ENCODE assay signal across 16 cellular contexts in genomic region chr6:97771356-97771755, GRCh38.
DNase-seq lines count a peak whose midpoint lies in the region; ATAC-seq and TF ChIP-seq lines count a peak whose summit lies in the region.
"Had no signal": no experiment of that assay in that cellular context is flagged by ENCODE, and none has a peak within 500 bp of the region (broad histone marks: within the 10 kb centered on the region; RNA-seq: fewer than 3 reads in every experiment).

No MANE protein-coding gene starts in this region.

- TF ChIP-seq POLR2A in heart left ventricle (IDR thresholded peaks at IDR 0.05) = no peak

- H3K4me1 Mint-ChIP-seq in H9 (peaks cover 33 to 43% of the 10 kb centered on the region in 2 experiments), WTC11 (peaks cover 53% of the 10 kb centered on the region)
- H3K4me1 Mint-ChIP-seq: CD4-positive, CD25-positive, alpha-beta regulatory T cell; IgD-negative memory B cell had no signal

- H3K36me3 ChIP-seq in iPS-18a (ENCODE audit: control insufficient read depth, low read depth, low read length) = peaks cover 5% of the 10 kb centered on the region
- H3K36me3 ChIP-seq in neuronal stem cell (replicated peaks in 1 of 2; ENCODE audit: control insufficient read depth in 2 of 2, insufficient read depth in 2 of 2, low read length in 2 of 2) = no peaks in the 10 kb centered on the region
- no peaks in the 10 kb centered on the region for H3K36me3 ChIP-seq in heart left ventricle
- H3K36me3 ChIP-seq: BLaER1 treated with 17β-estradiol and CSF1 and Interleukin-3, amounts not matched to agents 10 nM and 100 nM had no signal

- H3K18ac ChIP-seq in H9 (ENCODE audit: insufficient read length, low read depth, low read length) (no peak overlapping the region), neuronal stem cell (ENCODE audit: low read length) (no peak overlapping the region)

- H2BK5ac ChIP-seq in H9 (ENCODE audit: insufficient read length, low read length) (no peak overlapping the region), neuronal stem cell (ENCODE audit: low read length) (no peak overlapping the region)

- H3K4me3 Mint-ChIP-seq in H9 = no peak overlapping the region
- peak overlapping the region; percentile 5 for H3K4me3 Mint-ChIP-seq in WTC11
- H3K4me3 Mint-ChIP-seq: CD4-positive, CD25-positive, alpha-beta regulatory T cell; IgD-negative memory B cell had no signal

- no CpG with 5 or more reads among the region's 2 CpGs for WGBS in H9 (ENCODE audit: extremely low coverage, insufficient read length, low lambda C conversion rate)
- no CpG with 5 or more reads among the region's 2 CpGs for WGBS in neuronal stem cell (ENCODE audit: extremely low coverage in 2 of 2, insufficient read length in 2 of 2, insufficient replicate concordance in 1 of 2), 2 donors
- WGBS in heart left ventricle, 4 donors = 42 to 68% (median 58%) methylated on average over 2 of the region's 2 CpGs

- H2BK12ac ChIP-seq in H9 (ENCODE audit: insufficient read length, low read depth, low read length) = no peak overlapping the region
- no peak overlapping the region for H2BK12ac ChIP-seq in neuronal stem cell (ENCODE audit: low read length)

- POLR2A ChIA-PET in WTC11 (lab: Charles Lee) = no interaction called here

- H4K8ac ChIP-seq in H9 (replicated peaks; ENCODE audit: insufficient read length, low read depth, low read length) = no peak overlapping the region
- no peak overlapping the region for H4K8ac ChIP-seq in neuronal stem cell (ENCODE audit: low read depth, low read length)

- TF ChIP-seq CTCF in H9 (conservative IDR thresholded peaks at IDR 0.05) (no peak), WTC11 (IDR thresholded peaks at IDR 0.05) (no peak), heart left ventricle (IDR thresholded peaks at IDR 0.05) (no peak)

- intact Hi-C loops in heart left ventricle (cut with DNase I) = no loop called here

- no peak overlapping the region for H3K56ac ChIP-seq in H9 (ENCODE audit: insufficient read length, low read depth, low read length)

- H3K9me3 ChIP-seq in H9 (ENCODE audit: control insufficient read depth, low read depth, low read length) = no peaks in the 10 kb centered on the region
- H3K9me3 ChIP-seq in iPS-18a (ENCODE audit: control insufficient read depth, low read depth, low read length) = no peaks in the 10 kb centered on the region
- no peaks in the 10 kb centered on the region for H3K9me3 ChIP-seq in neuronal stem cell (replicated peaks in 1 of 2; ENCODE audit: control insufficient read depth in 2 of 2, insufficient read depth in 1 of 2, low read depth in 1 of 2, low read length in 2 of 2)
- peaks cover 0 to 4% (median 0%) of the 10 kb centered on the region in 12 donors for H3K9me3 ChIP-seq in heart left ventricle
- H3K9me3 ChIP-seq: BLaER1 treated with 17β-estradiol and CSF1 and Interleukin-3, amounts not matched to agents 10 nM and 100 nM had no signal

- H4K5ac ChIP-seq in H9 (ENCODE audit: insufficient read length, low read depth, low read length) = no peak overlapping the region

- H4K91ac ChIP-seq in H9 (ENCODE audit: insufficient read length, low read depth, low read length) = no peak overlapping the region
- H4K91ac ChIP-seq in neuronal stem cell (ENCODE audit: low read depth, low read length, poor library complexity) = no peak overlapping the region

- H3K14ac ChIP-seq in H9 (ENCODE audit: insufficient read depth, low read length) = no peak overlapping the region
- H3K14ac ChIP-seq in neuronal stem cell (ENCODE audit: low read length) = no peak overlapping the region

- H4K20me1 ChIP-seq in H9 (ENCODE audit: control insufficient read depth, insufficient read depth, insufficient read length) = no peaks in the 10 kb centered on the region
- H4K20me1 ChIP-seq: BLaER1 treated with 17β-estradiol and CSF1 and Interleukin-3, amounts not matched to agents 10 nM and 100 nM had no signal

- peaks cover 4 to 48% (median 21%) of the 10 kb centered on the region in 3 experiments for H3K36me3 Mint-ChIP-seq in H9 (ENCODE audit: insufficient read depth in 1 of 3, low read depth in 3 of 3)
- H3K36me3 Mint-ChIP-seq in WTC11 = peaks cover 59% of the 10 kb centered on the region
- H3K36me3 Mint-ChIP-seq: CD4-positive, CD25-positive, alpha-beta regulatory T cell had no signal

- H3K4ac ChIP-seq in H9 (ENCODE audit: low read depth, low read length) (no peak overlapping the region), neuronal stem cell (ENCODE audit: low read length) (no peak overlapping the region)

- H3T11ph ChIP-seq in H9 (ENCODE audit: low read length) = no peak overlapping the region

- no peak overlapping the region for H3K9ac ChIP-seq in H9 (ENCODE audit: extremely low read depth, insufficient read length, low read length)
- H3K9ac ChIP-seq in iPS-18a (ENCODE audit: low read length) = no peak overlapping the region
- no peak overlapping the region for H3K9ac ChIP-seq in neuronal stem cell (ENCODE audit: low read depth, low read length, poor library complexity)
- H3K9ac ChIP-seq: BLaER1 treated with 17β-estradiol and CSF1 and Interleukin-3, amounts not matched to agents 10 nM and 100 nM had no signal

- peak overlapping the region in 2 of 3 experiments; percentile 7 to 77; a peak in 5 of 7 replicates for H3K27ac Mint-ChIP-seq in H9
- peak overlapping the region; percentile 86 for H3K27ac Mint-ChIP-seq in WTC11
- H3K27ac Mint-ChIP-seq: CD4-positive, CD25-positive, alpha-beta regulatory T cell; IgD-negative memory B cell had no signal

- H2BK20ac ChIP-seq in H9 (ENCODE audit: low read depth, low read length, poor library complexity, severe bottlenecking) = no peak overlapping the region

- H2BK120ac ChIP-seq in H9 (ENCODE audit: low read depth, low read length, poor library complexity, severe bottlenecking) = no peak overlapping the region
- no peak overlapping the region for H2BK120ac ChIP-seq in neuronal stem cell (ENCODE audit: low read depth, low read length)

- H3K27me3 Mint-ChIP-seq in H9 (ENCODE audit: low read depth) (no peaks in the 10 kb centered on the region), WTC11 (ENCODE audit: low read depth) (no peaks in the 10 kb centered on the region)
- H3K27me3 Mint-ChIP-seq: CD4-positive, CD25-positive, alpha-beta regulatory T cell had no signal

- H3K23ac ChIP-seq in H9 (ENCODE audit: insufficient read length, low read depth, low read length) (no peak overlapping the region), neuronal stem cell (ENCODE audit: low read depth, low read length, poor library complexity) (no peak overlapping the region)

- H3K27ac ChIP-seq in H9 (ENCODE audit: insufficient read length, low read depth, low read length) = peak overlapping the region; percentile 94
- H3K27ac ChIP-seq in iPS-18a (ENCODE audit: low read length) = peak overlapping the region; percentile 70
- no peak overlapping the region for H3K27ac ChIP-seq in neuronal stem cell (replicated peaks; ENCODE audit: low read length)
- H3K27ac ChIP-seq in heart left ventricle = no peak overlapping the region
- H3K27ac ChIP-seq: BLaER1 treated with 17β-estradiol and CSF1 and Interleukin-3, amounts not matched to agents 10 nM and 100 nM; HL-60 had no signal

- H2AK5ac ChIP-seq in H9 (ENCODE audit: insufficient read length, low read length) (no peak overlapping the region), neuronal stem cell (ENCODE audit: low read depth, low read length) (no peak overlapping the region)

- H3K9me3 Mint-ChIP-seq in H9 (peaks cover 3 to 7% of the 10 kb centered on the region in 2 experiments), WTC11 (peaks cover 28% of the 10 kb centered on the region)

- H2AFZ ChIP-seq in H9 (ENCODE audit: low read length) = no peak overlapping the region
- peak overlapping the region; percentile 26 for H2AFZ ChIP-seq in neuronal stem cell (ENCODE audit: low read length)

- H3K4me3 ChIP-seq in iPS-18a (ENCODE audit: low read length) (peak overlapping the region; percentile 7), neuronal stem cell (ENCODE audit: low read length in 2 of 2) (no peak overlapping the region), heart left ventricle (no peak overlapping the region)
- H3K4me3 ChIP-seq: BLaER1 treated with 17β-estradiol and CSF1 and Interleukin-3, amounts not matched to agents 10 nM and 100 nM; GM12878 had no signal

- H3K27me3 ChIP-seq in H9 (ENCODE audit: insufficient read depth, low read length) = no peaks in the 10 kb centered on the region
- H3K27me3 ChIP-seq in iPS-18a (ENCODE audit: control insufficient read depth, insufficient read depth, low read length) = no peaks in the 10 kb centered on the region
- H3K27me3 ChIP-seq in neuronal stem cell (ENCODE audit: control insufficient read depth in 3 of 3, insufficient read depth in 3 of 3, low read depth in 1 of 3, low read length in 3 of 3) = no peaks in the 10 kb centered on the region
- H3K27me3 ChIP-seq in heart left ventricle = no peaks in the 10 kb centered on the region
- H3K27me3 ChIP-seq: BLaER1 treated with 17β-estradiol and CSF1 and Interleukin-3, amounts not matched to agents 10 nM and 100 nM had no signal

- ATAC-seq in WTC11 (peak; percentile 69), heart left ventricle (no peak), HG02610 (IDR thresholded peaks at IDR 0.05; ENCODE audit: unreplicated experiment) (no peak), GM19395 (IDR thresholded peaks at IDR 0.05; ENCODE audit: unreplicated experiment) (no peak)
- ATAC-seq: GM12878, HCT116 had no signal

- H3K4me2 ChIP-seq in H9 (ENCODE audit: insufficient read depth, insufficient read length, low read length) (peak overlapping the region; percentile 47), neuronal stem cell (ENCODE audit: insufficient read depth, low read length, poor library complexity, severe bottlenecking) (no peak overlapping the region)
- H3K4me2 ChIP-seq: BLaER1 treated with 17β-estradiol and CSF1 and Interleukin-3, amounts not matched to agents 10 nM and 100 nM had no signal

- H3K4me1 ChIP-seq in H9 (ENCODE audit: insufficient read depth, low read length) (peaks cover 5% of the 10 kb centered on the region; the same call in 1 of the 2 replicates), iPS-18a (ENCODE audit: control insufficient read depth, low read depth, low read length) (peaks cover 26% of the 10 kb centered on the region), neuronal stem cell (ENCODE audit: control insufficient read depth in 2 of 2, insufficient read depth in 1 of 2, low read depth in 1 of 2, low read length in 2 of 2) (no peaks in the 10 kb centered on the region), heart left ventricle (no peaks in the 10 kb centered on the region)
- H3K4me1 ChIP-seq: BLaER1 treated with 17β-estradiol and CSF1 and Interleukin-3, amounts not matched to agents 10 nM and 100 nM had no signal

- H2BK15ac ChIP-seq in H9 (ENCODE audit: low read depth, low read length) = no peak overlapping the region
- H2BK15ac ChIP-seq in neuronal stem cell (ENCODE audit: low read length) = no peak overlapping the region

- H3K23me2 ChIP-seq in H9 (ENCODE audit: insufficient read length, low read depth, low read length, poor library complexity, severe bottlenecking) = no peaks in the 10 kb centered on the region

- no peak for DNase-seq in H9
- no peak for DNase-seq in WTC11 (ENCODE audit: low spot score)
- DNase-seq in neuronal stem cell (ENCODE audit: low spot score) = no peak
- no peak for DNase-seq in heart left ventricle
- DNase-seq: ACHN; CD4-positive, CD25-positive, alpha-beta regulatory T cell; DMS53; GOT3 had no signal

- CTCF ChIA-PET in WTC11 (lab: Charles Lee) = no interaction called here

- no peaks in the 10 kb centered on the region for H3K79me1 ChIP-seq in H9 (ENCODE audit: insufficient read depth, low read depth, low read length, poor library complexity, severe bottlenecking)
- H3K79me1 ChIP-seq in neuronal stem cell (ENCODE audit: low read depth, low read length) = no peaks in the 10 kb centered on the region

- H3K79me2 ChIP-seq in H9 (ENCODE audit: insufficient read depth, low read length) = no peaks in the 10 kb centered on the region

Comparison
In these comparisons a context has a peak if more than half of its experiments do, and no peak if none do; other contexts are left out.
1. H3K27ac ChIP-seq: peak in H9 (single experiment) and iPS-18a (single experiment); none in neuronal stem cell (single experiment) and heart left ventricle (0 of 12).